Comparison of ENCODE assay signal across 22 cellular contexts in the genomic region with DNA sequence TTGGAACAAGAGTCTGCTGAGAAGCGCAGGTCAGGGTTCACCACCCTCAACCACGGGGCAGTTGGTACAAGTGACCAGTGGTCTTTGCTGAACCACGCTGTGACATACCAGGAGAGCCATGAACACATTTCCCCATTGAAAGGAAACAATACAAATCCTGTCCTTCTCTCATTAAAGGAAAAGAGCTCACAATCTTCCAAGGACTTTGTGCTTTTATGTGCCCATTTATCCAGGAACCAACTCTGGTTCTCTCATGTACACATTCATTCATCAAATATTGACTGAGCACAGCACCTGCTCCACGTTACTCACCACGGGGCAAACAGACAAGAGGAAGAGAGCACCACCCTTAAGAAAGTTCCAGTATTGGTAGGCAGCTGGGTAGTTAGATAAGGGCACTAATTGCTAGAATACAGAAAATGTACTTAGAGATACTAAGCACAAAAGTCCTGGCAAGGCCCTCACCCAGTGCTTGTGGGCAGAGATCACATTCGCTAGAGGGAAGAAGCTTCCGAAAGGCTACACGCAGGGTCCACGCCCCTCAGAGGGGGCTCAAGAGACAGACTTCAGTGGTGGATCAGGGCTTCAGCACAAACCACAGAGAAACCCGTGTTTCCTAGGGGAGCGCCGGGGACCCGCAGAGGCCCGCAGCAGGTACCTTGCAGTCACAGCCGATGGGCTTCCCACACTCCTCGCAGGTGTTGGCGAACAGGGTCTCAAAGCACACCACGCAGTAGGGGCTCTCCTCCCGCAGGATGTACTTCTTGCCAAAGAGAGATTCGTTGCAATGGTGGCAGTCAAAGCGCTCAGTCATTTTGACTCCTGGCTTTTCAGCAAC. TPM values are rescaled to one million over a fixed set of nuclear protein-coding genes. Genes with fewer than 3 reads are reported as not detected.
DNase-seq lines count a peak whose midpoint lies in the region; ATAC-seq and TF ChIP-seq lines count a peak whose summit lies in the region.
"Had no signal": no experiment of that assay in that cellular context is flagged by ENCODE, and none has a peak within 500 bp of the region (broad histone marks: within the 10 kb centered on the region; RNA-seq: fewer than 3 reads in every experiment).

No MANE protein-coding gene starts in this region.

- TF ChIP-seq CTCF in PC-3 (conservative IDR thresholded peaks at IDR 0.05; ENCODE audit: low read depth, low read length) (no peak), fibroblast of lung (conservative IDR thresholded peaks at IDR 0.05 in 1 of 2, IDR thresholded peaks at IDR 0.05 in 1 of 2; ENCODE audit: low read depth in 1 of 2, low read length in 2 of 2) (no peak), prostate gland (IDR thresholded peaks at IDR 0.05) (no peak), type B pancreatic cell (conservative IDR thresholded peaks at IDR 0.05) (no peak)

- H2AFZ ChIP-seq in PC-3 (ENCODE audit: low read length) (no peak overlapping the region), fibroblast of lung (ENCODE audit: low read length) (no peak overlapping the region)

- H3K4me1 Mint-ChIP-seq in type B pancreatic cell (ENCODE audit: unreplicated experiment) = peaks cover 9% of the 10 kb centered on the region
- H3K4me1 Mint-ChIP-seq: activated B cell treated with CpG ODN at 0.5 μM for 24 hours; CD8-positive, alpha-beta memory T cell; central memory CD8-positive, alpha-beta T cell; IgD-negative memory B cell had no signal

- H3K9ac ChIP-seq in PC-3 (ENCODE audit: low read length) (0 out of 2 replicates have a peak overlapping the region, but pooled peaks have one; percentile 5), fibroblast of lung (ENCODE audit: insufficient read depth, low read length) (no peak overlapping the region)

- H3K4me3 ChIP-seq in PC-3 (ENCODE audit: low read length) (no peak overlapping the region), fibroblast of lung (replicated peaks in 1 of 4; ENCODE audit: control extremely low read depth in 1 of 4, insufficient read depth in 1 of 4, low read depth in 3 of 4, low read length in 4 of 4) (no peak overlapping the region), prostate gland (no peak overlapping the region)
- H3K4me3 ChIP-seq: tibial artery had no signal

- no TSS peak for BruUV-seq in PC-3 (replicated peaks; lab: Mats Ljungman, UMichigan)

- POLR2A ChIA-PET in PC-3 (lab: Charles Lee; ENCODE audit: unreplicated experiment) = interaction anchor here (0.5 to 0.6 kb wide), 2 partner anchors 12 to 17 kb away, joined by 3 to 5 read pairs; no protein-coding TSS in a partner anchor

- H3K4me3 Mint-ChIP-seq in type B pancreatic cell = no peak overlapping the region
- H3K4me3 Mint-ChIP-seq: activated B cell treated with CpG ODN at 0.5 μM for 24 hours; CD8-positive, alpha-beta memory T cell; central memory CD8-positive, alpha-beta T cell; effector memory CD8-positive, alpha-beta T cell; IgD-negative memory B cell; stimulated activated naive B cell treated with anti-CD40 and anti-IgM and Interleukin-4, amounts not matched to agents 10 μg/mL and 1 μg/mL and 100 μg/mL, for 72 hours had no signal

- H3K9me2 ChIP-seq in PC-3 (replicated peaks; ENCODE audit: low read length) = no peaks in the 10 kb centered on the region

- TF ChIP-seq POLR2A in prostate gland (IDR thresholded peaks at IDR 0.05) = no peak

- CTCF ChIA-PET in PC-3 (lab: Charles Lee) = interaction anchor here (0.6 kb wide), 1 partner anchor 296 kb away, joined by 14 read pairs; no protein-coding TSS in a partner anchor

- peak; percentile 65 for ATAC-seq in PC-3
- no peak for ATAC-seq in HG03108 (IDR thresholded peaks at IDR 0.05; ENCODE audit: unreplicated experiment)
- ATAC-seq in activated CD4-positive, CD25-positive, alpha-beta regulatory T cell treated with anti-CD3 and anti-CD28 coated beads, Interleukin-2, amount 50 U/mL, for 24 hours = no peak
- ATAC-seq: effector memory CD8-positive, alpha-beta T cell; stimulated activated naive B cell treated with anti-CD40 and anti-IgM and Interleukin-4, amounts not matched to agents 10 μg/mL and 1 μg/mL and 100 μg/mL, for 72 hours had no signal

- peaks cover 39% of the 10 kb centered on the region for H3K36me3 Mint-ChIP-seq in type B pancreatic cell
- H3K36me3 Mint-ChIP-seq: stimulated activated naive B cell treated with anti-CD40 and anti-IgM and Interleukin-4, amounts not matched to agents 10 μg/mL and 1 μg/mL and 100 μg/mL, for 72 hours had no signal

- H3K9me3 ChIP-seq in PC-3 (ENCODE audit: low read length) (no peaks in the 10 kb centered on the region), fibroblast of lung (ENCODE audit: control insufficient read depth, insufficient read depth, low read depth, low read length) (no peaks in the 10 kb centered on the region), prostate gland (no peaks in the 10 kb centered on the region)
- H3K9me3 ChIP-seq: tibial artery had no signal

- H3K27ac Mint-ChIP-seq in type B pancreatic cell = no peak overlapping the region
- H3K27ac Mint-ChIP-seq: activated B cell treated with CpG ODN at 0.5 μM for 24 hours; activated T-helper 2 cell treated with anti-CD3 and anti-CD28 coated beads, Interferon-gamma antibody, Interleukin-2, Interleukin-4, amounts not matched to agents 10 μg/mL and 5 μg/mL and 100 μg/mL, durations not matched to agents 14 hours and 24 hours and 36 hours; CD8-positive, alpha-beta memory T cell; effector memory CD8-positive, alpha-beta T cell; IgD-negative memory B cell; stimulated activated naive B cell treated with anti-CD40 and anti-IgM and Interleukin-4, amounts not matched to agents 10 μg/mL and 1 μg/mL and 100 μg/mL, for 72 hours had no signal

- H3K9me3 Mint-ChIP-seq in type B pancreatic cell = peaks cover 4% of the 10 kb centered on the region
- H3K9me3 Mint-ChIP-seq: activated B cell treated with CpG ODN at 0.5 μM for 24 hours; activated T-helper 2 cell treated with anti-CD3 and anti-CD28 coated beads, Interferon-gamma antibody, Interleukin-2, Interleukin-4, amounts not matched to agents 10 μg/mL and 5 μg/mL and 100 μg/mL, durations not matched to agents 14 hours and 24 hours and 36 hours; CD8-positive, alpha-beta memory T cell; central memory CD8-positive, alpha-beta T cell; effector memory CD8-positive, alpha-beta T cell had no signal

- 91% methylated on average over 21 of the region's 21 CpGs for WGBS in prostate gland

- intact Hi-C loops in PC-3 (cut with micrococcal nuclease) = no loop called here
- intact Hi-C loops in prostate gland (cut with DNase I) = no loop called here

- peak; percentile 16 for DNase-seq in COLO668 (lab: John Stamatoyannopoulos, UW; ENCODE audit: unreplicated experiment)
- DNase-seq in PC-3 = peak; percentile 70
- no peak for DNase-seq in fibroblast of lung (ENCODE audit: low read depth in 2 of 2)
- no peak for DNase-seq in prostate gland (ENCODE audit: low spot score)
- DNase-seq in type B pancreatic cell (ENCODE audit: extremely low spot score, unreplicated experiment) = no peak
- DNase-seq in NCI-H774 (lab: John Stamatoyannopoulos, UW) = no peak
- DNase-seq: activated B cell treated with CpG ODN at 0.5 μM for 24 hours; CD8-positive, alpha-beta memory T cell; effector memory CD8-positive, alpha-beta T cell; EL; islet precursor cell; NCI-H187 treated with DMSO at 0.1 percent for 48 hours; NCI-H345; stimulated activated CD4-positive, alpha-beta T cell treated with anti-CD3 and anti-CD28 coated beads, Interleukin-15, amount 100 ng/mL, for 24 hours; stimulated activated naive B cell treated with anti-CD40 and anti-IgM and Interleukin-4, amounts not matched to agents 10 μg/mL and 1 μg/mL and 100 μg/mL, for 72 hours; T-helper 1 cell had no signal

- H3K27ac ChIP-seq in PC-3 (ENCODE audit: low read length) = peak overlapping the region; percentile 65
- H3K27ac ChIP-seq in fibroblast of lung (ENCODE audit: insufficient read depth, low read length) = peak overlapping the region; percentile 31
- H3K27ac ChIP-seq in prostate gland = peak overlapping the region; percentile 9 to 59
- H3K27ac ChIP-seq: tibial artery had no signal

- no peaks in the 10 kb centered on the region for H3K27me3 Mint-ChIP-seq in type B pancreatic cell
- H3K27me3 Mint-ChIP-seq: central memory CD8-positive, alpha-beta T cell had no signal

- peaks cover 74% of the 10 kb centered on the region for H3K36me3 ChIP-seq in PC-3 (ENCODE audit: low read depth, low read length)
- H3K36me3 ChIP-seq in fibroblast of lung (ENCODE audit: control insufficient read depth, insufficient read depth, low read length) = peaks cover 29% of the 10 kb centered on the region
- H3K36me3 ChIP-seq in prostate gland = no peaks in the 10 kb centered on the region

- H3K79me2 ChIP-seq in PC-3 (ENCODE audit: low read length) = peaks cover 97% of the 10 kb centered on the region
- peaks cover 81% of the 10 kb centered on the region for H3K79me2 ChIP-seq in fibroblast of lung (ENCODE audit: control insufficient read depth, insufficient read depth, low read length)

- H3K4me2 ChIP-seq in PC-3 (ENCODE audit: low read length) (peak overlapping the region; percentile 23), fibroblast of lung (ENCODE audit: extremely low read depth, insufficient read depth, low read length) (no peak overlapping the region)

- H3K27me3 ChIP-seq in PC-3 (ENCODE audit: low read length) (no peaks in the 10 kb centered on the region), fibroblast of lung (ENCODE audit: control insufficient read depth, insufficient read depth, low read length) (no peaks in the 10 kb centered on the region), prostate gland (replicated peaks; ENCODE audit: insufficient read depth) (no peaks in the 10 kb centered on the region)
- H3K27me3 ChIP-seq: tibial artery had no signal

- H3K4me1 ChIP-seq in PC-3 (ENCODE audit: insufficient read depth, low read length) (peaks cover 59% of the 10 kb centered on the region), fibroblast of lung (ENCODE audit: control insufficient read depth, extremely low read depth, insufficient read depth, low read length) (peaks cover 25% of the 10 kb centered on the region), prostate gland (replicated peaks) (no peaks in the 10 kb centered on the region)

- H3F3A ChIP-seq in PC-3 (ENCODE audit: low read length, unreplicated experiment) = no peaks in the 10 kb centered on the region

- H4K20me1 ChIP-seq in PC-3 (ENCODE audit: low read length) (peaks cover 17% of the 10 kb centered on the region; the same call in 1 of the 2 replicates), fibroblast of lung (ENCODE audit: control insufficient read depth, extremely low read depth, insufficient read depth, low read length) (no peaks in the 10 kb centered on the region)

RNA-seq across cellular contexts. Expression of gene FHL2, which starts 12.9 kb away (rescaled TPM):
- total RNA-seq in PC-3 (2014; rRNA removed) (118 and 125 TPM in 2 replicates), fibroblast of lung (120 and 144 TPM in 2 replicates), prostate gland (100 to 1,000 TPM; 132 to 250 TPM), type B pancreatic cell (ENCODE audit: low replicate concordance) (19.9 and 21.9 TPM in 2 replicates)
- polyA plus RNA-seq in fibroblast of lung = 415 and 421 TPM in 2 replicates
- polyA plus RNA-seq in fibroblast of lung (2012) = 318 and 323 TPM in 2 replicates
- 483 and 485 TPM in 2 replicates for polyA minus RNA-seq in fibroblast of lung (ENCODE audit: low replicate concordance)

RNA-seq across cellular contexts. Expression of gene C2orf49, which starts 48.6 kb away (rescaled TPM):
- 7.2 and 11.6 TPM in 2 replicates for total RNA-seq in PC-3 (2014; rRNA removed)
- total RNA-seq in fibroblast of lung = 23.4 and 28.4 TPM in 2 replicates
- 17.0 and 20.9 TPM in 2 replicates for polyA plus RNA-seq in fibroblast of lung
- polyA plus RNA-seq in fibroblast of lung (2012) = 13.5 and 15.6 TPM in 2 replicates
- 0.75 and 1.3 TPM in 2 replicates for polyA minus RNA-seq in fibroblast of lung (ENCODE audit: low replicate concordance)
- 10 to 100 TPM; 13.1 to 26.2 TPM for total RNA-seq in prostate gland
- total RNA-seq in type B pancreatic cell (ENCODE audit: low replicate concordance) = 23.5 and 25.8 TPM in 2 replicates

RNA-seq across cellular contexts. Expression of gene TGFBRAP1, which starts 56.4 kb away (rescaled TPM):
- 26.5 and 27.3 TPM in 2 replicates for total RNA-seq in PC-3 (2014; rRNA removed)
- 14.1 and 14.9 TPM in 2 replicates for total RNA-seq in fibroblast of lung
- 8.5 and 9.7 TPM in 2 replicates for polyA plus RNA-seq in fibroblast of lung
- 12.6 and 13.0 TPM in 2 replicates for polyA plus RNA-seq in fibroblast of lung (2012)
- 22.1 and 26.9 TPM in 2 replicates for polyA minus RNA-seq in fibroblast of lung (ENCODE audit: low replicate concordance)
- 10 to 100 TPM; 29.9 to 30.0 TPM for total RNA-seq in prostate gland
- 15.5 and 17.5 TPM in 2 replicates for total RNA-seq in type B pancreatic cell (ENCODE audit: low replicate concordance)

Comparison
In these comparisons a context has a peak if more than half of its experiments do, and no peak if none do; other contexts are left out.
1. DNase-seq: peak in COLO668 (single experiment) and PC-3 (single experiment); none in fibroblast of lung (0 of 2), prostate gland (single experiment), type B pancreatic cell (single experiment) and NCI-H774 (single experiment).
2. Peak in every context shown above with its lines, with median percentiles within 50 percentile points of each other: H3K27ac ChIP-seq.